16 cellular contexts compared by ENCODE assay signal in genomic region chr17:82490512-82491195, GRCh38. TPM values are rescaled to one million over a fixed set of nuclear protein-coding genes. Genes with fewer than 3 reads are reported as not detected.
DNase-seq lines count a peak whose midpoint lies in the region; ATAC-seq, FAIRE-seq and TF ChIP-seq lines count a peak whose summit lies in the region.
"Had no signal": no experiment of that assay in that cellular context is flagged by ENCODE, and none has a peak within 500 bp of the region (broad histone marks: within the 10 kb centered on the region; RNA-seq: fewer than 3 reads in every experiment).

No MANE protein-coding gene starts in this region.

- TF ChIP-seq POLR2A in transverse colon (IDR thresholded peaks at IDR 0.05): no peak

- H3K36me3 Mint-ChIP-seq in activated CD8-positive, alpha-beta memory T cell treated with anti-CD3 and anti-CD28 coated beads, Interleukin-2, amount 10 ng/mL, durations not matched to agents 7 days and 5 days: peaks cover 20% of the 10 kb centered on the region
- peaks cover 49% of the 10 kb centered on the region for H3K36me3 Mint-ChIP-seq in Caco-2 (ENCODE audit: insufficient read depth, unreplicated experiment)

- no peak overlapping the region for H3K4me3 Mint-ChIP-seq in activated CD8-positive, alpha-beta memory T cell treated with anti-CD3 and anti-CD28 coated beads, Interleukin-2, amount 10 ng/mL, durations not matched to agents 7 days and 5 days
- no peak overlapping the region for H3K4me3 Mint-ChIP-seq in Caco-2 (ENCODE audit: unreplicated experiment)

- H3K4me3 ChIP-seq in ascending aorta (no peak overlapping the region), transverse colon (no peak overlapping the region), Caco-2 (ENCODE audit: low read depth, low read length) (no peak overlapping the region)
- H3K4me3 ChIP-seq: adrenal gland, coronary artery, hepatocyte, psoas muscle, testis had no signal

- 40 to 68% methylated on average over 1 to 25 of the region's 25 CpGs for WGBS in transverse colon (ENCODE audit: low coverage in 1 of 2), 2 donors

- peak overlapping the region; percentile 13 for H3K27ac Mint-ChIP-seq in activated CD8-positive, alpha-beta memory T cell treated with anti-CD3 and anti-CD28 coated beads, Interleukin-2, amount 10 ng/mL, durations not matched to agents 7 days and 5 days
- no peak overlapping the region for H3K27ac Mint-ChIP-seq in Caco-2 (ENCODE audit: unreplicated experiment)

- CTCF ChIA-PET in activated CD8-positive, alpha-beta memory T cell treated with anti-CD3 and anti-CD28 coated beads, Interleukin-2, amount 10 ng/mL, durations not matched to agents 7 days and 5 days (lab: Charles Lee): interaction anchor here (1.6 kb wide), 1 partner anchor 9 kb away, joined by 3 read pairs; no protein-coding TSS in a partner anchor
- CTCF ChIA-PET in Caco-2 (lab: Charles Lee): no interaction called here

- H3K4me1 Mint-ChIP-seq in activated CD8-positive, alpha-beta memory T cell treated with anti-CD3 and anti-CD28 coated beads, Interleukin-2, amount 10 ng/mL, durations not matched to agents 7 days and 5 days: peaks cover 34% of the 10 kb centered on the region
- H3K4me1 Mint-ChIP-seq in Caco-2 (ENCODE audit: low read depth, unreplicated experiment): peaks cover 18% of the 10 kb centered on the region

- BruUV-seq in Caco-2 (replicated peaks; lab: Mats Ljungman, UMichigan): no TSS peak

- TF ChIP-seq CTCF in ascending aorta (IDR thresholded peaks at IDR 0.05) (no peak), transverse colon (IDR thresholded peaks at IDR 0.05) (no peak), Caco-2 (IDR thresholded peaks at IDR 0.05; ENCODE audit: insufficient read depth in 1 of 2, low read depth in 1 of 2, low read length in 1 of 2, severe bottlenecking in 1 of 2, unreplicated experiment in 1 of 2) (no peak)

- no peak for DNase-seq in activated CD8-positive, alpha-beta memory T cell treated with anti-CD3 and anti-CD28 coated beads, Interleukin-2, amount 10 ng/mL, durations not matched to agents 7 days and 5 days
- DNase-seq in activated CD8-positive, alpha-beta memory T cell treated with anti-CD3 and anti-CD28 coated beads, Interleukin-2, amount 50 U/mL, for 4 hours: no peak
- peak; percentile 98 for DNase-seq in NCI-H2107 treated with DMSO at 0.1 percent for 48 hours (lab: John Stamatoyannopoulos, UW; ENCODE audit: unreplicated experiment)
- DNase-seq in ascending aorta (ENCODE audit: low spot score in 2 of 2): no peak
- peak; percentile 50 for DNase-seq in transverse colon
- no peak for DNase-seq in Caco-2
- DNase-seq in HTR-8/SVneo (ENCODE audit: insufficient read length, low spot score): no peak
- DNase-seq: NCI-H1092 treated with DMSO at 0.1 percent for 48 hours, psoas muscle, testis had no signal

- no peak for ATAC-seq in activated CD8-positive, alpha-beta memory T cell treated with anti-CD3 and anti-CD28 coated beads, Interleukin-2, amount 10 ng/mL, durations not matched to agents 7 days and 5 days
- ATAC-seq in HG02973 (IDR thresholded peaks at IDR 0.05; ENCODE audit: unreplicated experiment): no peak
- ATAC-seq: psoas muscle, SK-N-SH treated with all-trans-retinoic acid at 6 μM for 48 hours had no signal

- H3K27me3 Mint-ChIP-seq in activated CD8-positive, alpha-beta memory T cell treated with anti-CD3 and anti-CD28 coated beads, Interleukin-2, amount 10 ng/mL, durations not matched to agents 7 days and 5 days: no peaks in the 10 kb centered on the region
- peaks cover 4% of the 10 kb centered on the region for H3K27me3 Mint-ChIP-seq in Caco-2 (ENCODE audit: insufficient read depth, unreplicated experiment)

- H3K36me3 ChIP-seq in ascending aorta (peaks cover 14 to 19% of the 10 kb centered on the region in 2 donors), transverse colon (peaks cover 0 to 6% (median under 1%) of the 10 kb centered on the region in 4 donors), Caco-2 (ENCODE audit: control insufficient read depth, insufficient read depth, low read length) (no peaks in the 10 kb centered on the region; the same call in 1 of the 2 replicates)

- intact Hi-C loops in ascending aorta (cut with DNase I): loop anchor here (5.0 kb wide), 1 partner anchor 198 kb away; no protein-coding TSS in a partner anchor
- intact Hi-C loops in transverse colon (cut with DNase I; ENCODE audit: low total_unique reads): loop anchor here (10.0 kb wide), 1 partner anchor 64 kb away; no protein-coding TSS in a partner anchor
- intact Hi-C loops in Caco-2 (cut with micrococcal nuclease; ENCODE audit: unreplicated experiment): loop anchor here (5.0 kb wide), 1 partner anchor 138 kb away; no protein-coding TSS in a partner anchor

- peak overlapping the region; percentile 91 to 98 for H3K27ac ChIP-seq in ascending aorta
- no peak overlapping the region for H3K27ac ChIP-seq in transverse colon
- H3K27ac ChIP-seq: adrenal gland, hepatocyte, psoas muscle, testis had no signal

- TF ChIP-seq EP300 in transverse colon (IDR thresholded peaks at IDR 0.05; ENCODE audit: low read depth): no peak

- H3K9me3 ChIP-seq in ascending aorta (no peaks in the 10 kb centered on the region), transverse colon (no peaks in the 10 kb centered on the region), Caco-2 (no peaks in the 10 kb centered on the region)
- H3K9me3 ChIP-seq: adrenal gland, psoas muscle, testis had no signal

- POLR2A ChIA-PET in Caco-2 (lab: Charles Lee): no interaction called here

- no peaks in the 10 kb centered on the region for H3K27me3 ChIP-seq in ascending aorta
- no peaks in the 10 kb centered on the region for H3K27me3 ChIP-seq in transverse colon
- no peaks in the 10 kb centered on the region for H3K27me3 ChIP-seq in Caco-2 (replicated peaks; ENCODE audit: control insufficient read depth, insufficient read depth, low read length)
- H3K27me3 ChIP-seq: adrenal gland, hepatocyte, testis had no signal

- H3K4me1 ChIP-seq in ascending aorta (peaks cover 11 to 30% of the 10 kb centered on the region in 2 donors), transverse colon (peaks cover 0 to 21% (median 16%) of the 10 kb centered on the region in 4 donors), Caco-2 (peaks cover 9% of the 10 kb centered on the region)

- no peaks in the 10 kb centered on the region for H3K9me3 Mint-ChIP-seq in activated CD8-positive, alpha-beta memory T cell treated with anti-CD3 and anti-CD28 coated beads, Interleukin-2, amount 10 ng/mL, durations not matched to agents 7 days and 5 days (ENCODE audit: low read depth)
- H3K9me3 Mint-ChIP-seq in Caco-2 (ENCODE audit: unreplicated experiment): no peaks in the 10 kb centered on the region
- H3K9me3 Mint-ChIP-seq: IgD-negative memory B cell had no signal

- in situ Hi-C loops in transverse colon (cut with MboI; ENCODE audit: low pct_ligation_motif_present in 1 of 4, low pct_unique_long_range_greater_than_20kb in 1 of 4, low sequenced_read_pairs in 3 of 4): no loop called here

- no peak for FAIRE-seq in HTR-8/SVneo (lab: Jason Lieb, UNC)

RNA-seq across cellular contexts. Expression of gene FOXK2, which starts 28.9 kb away (rescaled TPM):
- 10 to 100 TPM; 81.7 to 85.1 TPM for total RNA-seq in activated CD8-positive, alpha-beta memory T cell treated with anti-CD3 and anti-CD28 coated beads, Interleukin-2, amount 10 ng/mL, durations not matched to agents 7 days and 5 days
- total RNA-seq in ascending aorta (131 TPM), transverse colon (100 to 1,000 TPM in 2 of 4 donors, 10 to 100 TPM in 2; 41.2 to 216 (median 106) TPM), Caco-2 (2022) (118 and 124 TPM in 2 replicates)

RNA-seq across cellular contexts. Expression of gene NARF, which starts 32.1 kb away (rescaled TPM):
- total RNA-seq in activated CD8-positive, alpha-beta memory T cell treated with anti-CD3 and anti-CD28 coated beads, Interleukin-2, amount 10 ng/mL, durations not matched to agents 7 days and 5 days: 100 to 1,000 TPM; 114 TPM
- total RNA-seq in ascending aorta: 38.3 TPM
- 100 to 1,000 TPM in 1 of 4 donors, 10 to 100 TPM in 3; 44.1 to 133 (median 61.1) TPM for total RNA-seq in transverse colon
- total RNA-seq in Caco-2 (2022): 62.1 and 66.1 TPM in 2 replicates

RNA-seq across cellular contexts. Expression of gene CYBC1, which starts 40.1 kb away (rescaled TPM):
- 100 to 1,000 TPM; 269 to 378 TPM for total RNA-seq in activated CD8-positive, alpha-beta memory T cell treated with anti-CD3 and anti-CD28 coated beads, Interleukin-2, amount 10 ng/mL, durations not matched to agents 7 days and 5 days
- 124 TPM for total RNA-seq in ascending aorta
- 100 to 1,000 TPM in 2 of 4 donors, 10 to 100 TPM in 2; 46.2 to 212 (median 86.2) TPM for total RNA-seq in transverse colon
- total RNA-seq in Caco-2 (2022): 99.6 and 99.9 TPM in 2 replicates

Comparison
In these comparisons a context has a peak if more than half of its experiments do, and no peak if none do; other contexts are left out.
1. DNase-seq: peak in NCI-H2107 treated with DMSO at 0.1 percent for 48 hours (single experiment) and transverse colon (single experiment); none in activated CD8-positive, alpha-beta memory T cell treated with anti-CD3 and anti-CD28 coated beads, Interleukin-2, amount 10 ng/mL, durations not matched to agents 7 days and 5 days (single experiment), activated CD8-positive, alpha-beta memory T cell treated with anti-CD3 and anti-CD28 coated beads, Interleukin-2, amount 50 U/mL, for 4 hours (single experiment), ascending aorta (0 of 2), Caco-2 (0 of 2) and HTR-8/SVneo (single experiment).
2. H3K27ac ChIP-seq: peak in ascending aorta (2 of 2); none in transverse colon (0 of 4).